ENCODE assay signal across 2 cellular contexts in the genomic region with DNA sequence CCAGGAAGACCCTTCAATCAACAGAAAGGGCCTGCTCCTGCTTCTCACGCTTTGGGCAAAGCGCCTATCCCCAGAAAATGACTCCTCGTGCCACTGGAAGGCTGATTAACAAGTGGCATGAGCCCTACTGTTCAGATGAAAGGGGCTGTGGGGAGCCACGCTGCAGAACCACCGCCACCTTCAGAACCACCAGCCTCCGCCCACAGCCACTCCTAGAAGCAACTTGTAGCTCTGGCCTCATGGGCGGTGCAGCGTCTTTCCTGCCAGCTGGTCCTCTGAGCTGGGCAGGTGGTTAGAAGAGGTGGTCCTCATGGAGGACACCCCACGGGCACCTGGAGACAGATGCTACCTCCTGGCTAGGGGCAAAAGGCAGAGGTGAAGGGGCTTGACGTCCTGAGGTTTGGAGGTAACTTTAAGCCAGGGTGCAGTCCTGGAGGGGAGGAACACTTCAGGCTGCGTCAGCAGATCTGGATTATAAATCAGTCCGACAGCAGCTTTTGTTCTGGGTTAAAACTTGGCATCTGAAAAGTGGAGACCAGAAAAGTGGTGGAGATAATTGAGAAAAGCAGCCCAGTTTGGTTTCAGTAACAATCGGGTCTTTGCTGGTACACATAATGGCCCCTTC.
TF ChIP-seq lines count a peak whose summit lies in the region.

No MANE protein-coding gene starts in this region.

TF ChIP-seq in A549, 52 proteins besides CTCF, POLR2A, EP300 and RAD21 (continued from another document):
- peak; percentile 51 for TF ChIP-seq MAFK (IDR thresholded peaks at IDR 0.05; ENCODE audit: partially characterized antibody)

TF ChIP-seq in Ishikawa, 13 proteins besides CTCF, POLR2A, EP300 and RAD21 (continued from another document):
- no peak for TF ChIP-seq FOXM1 (IDR thresholded peaks at IDR 0.05; ENCODE audit: borderline replicate concordance, low read depth)
- no peak for TF ChIP-seq YY1 (IDR thresholded peaks at IDR 0.05; ENCODE audit: low read depth)
- TF ChIP-seq ZBTB7A (IDR thresholded peaks at IDR 0.05; ENCODE audit: low read depth) = no peak
- TF ChIP-seq, protein P1, sequence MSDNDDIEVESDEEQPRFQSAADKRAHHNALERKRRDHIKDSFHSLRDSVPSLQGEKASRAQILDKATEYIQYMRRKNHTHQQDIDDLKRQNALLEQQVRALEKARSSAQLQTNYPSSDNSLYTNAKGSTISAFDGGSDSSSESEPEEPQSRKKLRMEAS (IDR thresholded peaks at IDR 0.05) = peak; percentile 67
- no peak; the same call in 1 of the 2 replicates for TF ChIP-seq TAF1 (IDR thresholded peaks at IDR 0.05; ENCODE audit: low read depth)
- TF ChIP-seq TEAD4 (IDR thresholded peaks at IDR 0.05) = no peak
- 0 out of 2 replicates have a peak, but pooled peaks have one; percentile 9 for TF ChIP-seq EGR1 (IDR thresholded peaks at IDR 0.05)
- TF ChIP-seq USF1 (IDR thresholded peaks at IDR 0.05) = no peak
- TF ChIP-seq NFIC (IDR thresholded peaks at IDR 0.05) = no peak
